17 cellular contexts compared by ENCODE assay signal in the genomic region with DNA sequence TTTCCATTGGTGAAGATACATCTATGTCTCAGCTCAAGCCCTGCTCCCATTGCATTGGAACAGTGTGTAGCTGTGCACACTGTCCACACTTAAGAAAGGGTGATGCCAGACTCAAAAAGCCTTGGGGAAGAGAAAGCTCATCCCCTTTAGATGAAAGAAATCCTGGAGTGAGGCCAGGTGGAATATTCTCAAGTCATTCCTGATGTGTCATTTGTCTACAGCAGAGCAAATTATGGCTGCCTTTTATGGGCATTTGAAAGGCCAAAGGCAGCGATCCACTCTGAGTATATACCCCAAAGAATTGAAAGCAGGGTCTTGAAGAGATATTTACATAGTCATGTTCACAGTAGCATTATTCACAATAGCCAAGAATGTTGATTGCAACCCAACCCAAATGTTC.
DNase-seq lines count a peak whose midpoint lies in the region; ATAC-seq and TF ChIP-seq lines count a peak whose summit lies in the region.
"Had no signal": no experiment of that assay in that cellular context is flagged by ENCODE, and none has a peak within 500 bp of the region (broad histone marks: within the 10 kb centered on the region; RNA-seq: fewer than 3 reads in every experiment).

No MANE protein-coding gene starts in this region.

- no peak overlapping the region for H3K27ac Mint-ChIP-seq in activated naive CD4-positive, alpha-beta T cell treated with anti-CD3 and anti-CD28 coated beads, Interleukin-2, amount 50 U/mL, for 72 hours
- H3K27ac Mint-ChIP-seq: activated naive CD4-positive, alpha-beta T cell treated with anti-CD3 and anti-CD28 coated beads for 36 hours had no signal

- no peak for TF ChIP-seq CTCF in spleen (IDR thresholded peaks at IDR 0.05 in 8 of 11, conservative IDR thresholded peaks at IDR 0.05 in 3 of 11)

- peaks cover 0 to 24% (median 15%) of the 10 kb centered on the region in 6 donors for H3K4me1 ChIP-seq in spleen

- peaks cover 6 to 10% of the 10 kb centered on the region in 2 donors for H3K36me3 Mint-ChIP-seq in activated naive CD4-positive, alpha-beta T cell treated with anti-CD3 and anti-CD28 coated beads, Interleukin-2, amount 50 U/mL, for 72 hours

- intact Hi-C loops in spleen (cut with DNase I; ENCODE audit: low total_unique reads) = no loop called here

- no peak overlapping the region for H3K4me3 ChIP-seq in spleen
- H3K4me3 ChIP-seq: SJCRH30, skin epidermis had no signal

- peaks cover 0 to 17% (median 5%) of the 10 kb centered on the region in 8 donors for H3K9me3 ChIP-seq in spleen
- H3K9me3 ChIP-seq: SJCRH30 had no signal

- no peak for ATAC-seq in activated naive CD4-positive, alpha-beta T cell treated with anti-CD3 and anti-CD28 coated beads, Interleukin-2, amount 50 U/mL, for 72 hours

- H3K27me3 ChIP-seq in spleen (replicated peaks in 1 of 7) = no peaks in the 10 kb centered on the region
- H3K27me3 ChIP-seq: SJCRH30 had no signal

- peaks cover 4 to 12% of the 10 kb centered on the region in 2 donors for H3K9me3 Mint-ChIP-seq in activated naive CD4-positive, alpha-beta T cell treated with anti-CD3 and anti-CD28 coated beads, Interleukin-2, amount 50 U/mL, for 72 hours

- no peak for TF ChIP-seq POLR2A in spleen (IDR thresholded peaks at IDR 0.05)

- no peaks in the 10 kb centered on the region for H3K36me3 ChIP-seq in spleen
- H3K36me3 ChIP-seq: SJCRH30 had no signal

- DNase-seq in NCI-H748 (lab: John Stamatoyannopoulos, UW; ENCODE audit: unreplicated experiment) (peak; percentile 8), NCI-H748 treated with DMSO at 0.1 percent for 48 hours (lab: John Stamatoyannopoulos, UW) (no peak), RPMI7951 (ENCODE audit: low read depth) (peak; percentile 78), glomerular visceral epithelial cell (ENCODE audit: extremely low spot score) (peak; percentile 7), spleen (no peak), activated gamma-delta T cell treated with Interleukin-2 at 50 U/mL for 16 hours (no peak), NOMO-1 (lab: John Stamatoyannopoulos, UW; ENCODE audit: unreplicated experiment in 2 of 2) (no peak)
- DNase-seq in activated naive CD4-positive, alpha-beta T cell treated with anti-CD3 and anti-CD28 coated beads, Interleukin-2, amount 50 U/mL, for 72 hours (ENCODE audit: low spot score in 2 of 2) = no peak
- DNase-seq: activated CD4-positive, alpha-beta T cell treated with anti-CD3 and anti-CD28 coated beads for 4 hours; activated naive CD4-positive, alpha-beta T cell treated with anti-CD3 and anti-CD28 coated beads for 36 hours; CD8-positive, alpha-beta memory T cell; kidney; NCI-H446; occipital lobe; SJCRH30 had no signal

- WGBS in spleen, 5 donors = 76 to 87% (median 79%) methylated on average over 1 of the region's 1 CpG

- peak overlapping the region in 6 of 8 donors; percentile 64 to 81 (median 67) for H3K27ac ChIP-seq in spleen
- H3K27ac ChIP-seq: KMS-11, SJCRH30 had no signal

Comparison
In these comparisons a context has a peak if more than half of its experiments do, and no peak if none do; other contexts are left out.
1. DNase-seq: peak in NCI-H748 (single experiment), RPMI7951 (single experiment) and glomerular visceral epithelial cell (single experiment); none in NCI-H748 treated with DMSO at 0.1 percent for 48 hours (single experiment), spleen (single experiment), activated gamma-delta T cell treated with Interleukin-2 at 50 U/mL for 16 hours (single experiment), activated naive CD4-positive, alpha-beta T cell treated with anti-CD3 and anti-CD28 coated beads, Interleukin-2, amount 50 U/mL, for 72 hours (0 of 2) and NOMO-1 (0 of 2).